Comparison of ENCODE assay signal across 1 cellular context in the genomic region with DNA sequence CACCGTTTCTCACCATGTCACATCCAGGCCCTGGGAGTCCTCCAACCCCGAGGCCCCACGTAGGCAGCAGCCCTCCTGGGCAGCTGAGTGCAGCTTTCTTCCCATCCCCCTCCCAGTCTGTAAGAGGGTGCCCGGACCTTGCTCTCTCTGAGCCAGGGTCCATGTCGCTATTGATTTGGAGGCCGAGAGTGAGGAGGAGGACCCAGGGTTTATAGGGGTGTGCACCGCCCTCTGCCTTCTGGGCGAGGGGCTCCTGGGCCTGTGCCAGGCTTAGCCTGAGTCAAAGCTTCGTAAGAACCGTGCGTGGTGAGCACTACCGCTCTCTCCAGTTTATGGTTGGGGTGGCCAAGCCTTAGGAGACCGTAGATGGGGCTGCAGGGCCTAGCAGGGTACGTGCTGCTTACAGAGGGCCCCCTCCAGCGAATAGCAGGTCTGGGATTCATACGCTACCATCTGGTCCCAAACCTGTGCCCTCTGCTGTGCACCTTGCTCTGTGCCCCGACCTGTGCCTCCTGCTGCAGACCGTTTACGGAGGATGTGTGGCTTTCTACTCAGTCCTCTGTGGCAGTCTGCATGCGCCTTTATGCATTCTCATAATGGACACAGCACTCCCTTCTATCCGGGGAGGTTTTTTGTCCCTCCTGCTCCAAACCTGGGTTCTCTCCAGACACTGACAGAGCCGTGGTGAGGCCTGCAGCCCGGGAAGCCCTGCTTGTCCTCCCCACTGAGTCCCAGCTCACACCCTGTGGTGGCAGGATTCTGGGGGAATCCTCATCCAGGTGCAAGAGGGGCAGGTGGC.
TF ChIP-seq lines count a peak whose summit lies in the region.

No MANE protein-coding gene starts in this region.

TF ChIP-seq in HepG2, 621 proteins besides CTCF, POLR2A, EP300 and RAD21 (continued from another document and continues in another):
- TF ChIP-seq, protein P1, sequence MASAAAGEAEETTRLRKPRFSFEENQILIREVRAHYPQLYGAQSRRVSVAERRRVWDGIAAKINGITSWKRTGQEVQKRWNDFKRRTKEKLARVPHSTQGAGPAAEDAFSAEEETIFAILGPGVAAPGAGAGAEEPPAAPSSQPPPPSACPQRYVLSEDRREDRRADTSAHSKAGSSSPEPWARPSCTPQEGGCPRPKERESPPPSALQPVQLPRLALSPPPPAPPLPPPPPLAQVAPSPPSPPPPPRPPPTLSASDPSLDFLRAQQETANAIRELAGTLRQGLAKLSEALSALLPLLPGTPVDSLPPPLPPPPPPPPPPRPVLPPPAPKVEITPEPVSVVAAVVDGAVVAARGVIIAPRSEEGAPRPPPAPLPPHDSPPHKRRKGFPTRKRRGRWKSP (CRISPR knock-in tag; IDR thresholded peaks at IDR 0.05) = no peak
- TF ChIP-seq, protein P2, sequence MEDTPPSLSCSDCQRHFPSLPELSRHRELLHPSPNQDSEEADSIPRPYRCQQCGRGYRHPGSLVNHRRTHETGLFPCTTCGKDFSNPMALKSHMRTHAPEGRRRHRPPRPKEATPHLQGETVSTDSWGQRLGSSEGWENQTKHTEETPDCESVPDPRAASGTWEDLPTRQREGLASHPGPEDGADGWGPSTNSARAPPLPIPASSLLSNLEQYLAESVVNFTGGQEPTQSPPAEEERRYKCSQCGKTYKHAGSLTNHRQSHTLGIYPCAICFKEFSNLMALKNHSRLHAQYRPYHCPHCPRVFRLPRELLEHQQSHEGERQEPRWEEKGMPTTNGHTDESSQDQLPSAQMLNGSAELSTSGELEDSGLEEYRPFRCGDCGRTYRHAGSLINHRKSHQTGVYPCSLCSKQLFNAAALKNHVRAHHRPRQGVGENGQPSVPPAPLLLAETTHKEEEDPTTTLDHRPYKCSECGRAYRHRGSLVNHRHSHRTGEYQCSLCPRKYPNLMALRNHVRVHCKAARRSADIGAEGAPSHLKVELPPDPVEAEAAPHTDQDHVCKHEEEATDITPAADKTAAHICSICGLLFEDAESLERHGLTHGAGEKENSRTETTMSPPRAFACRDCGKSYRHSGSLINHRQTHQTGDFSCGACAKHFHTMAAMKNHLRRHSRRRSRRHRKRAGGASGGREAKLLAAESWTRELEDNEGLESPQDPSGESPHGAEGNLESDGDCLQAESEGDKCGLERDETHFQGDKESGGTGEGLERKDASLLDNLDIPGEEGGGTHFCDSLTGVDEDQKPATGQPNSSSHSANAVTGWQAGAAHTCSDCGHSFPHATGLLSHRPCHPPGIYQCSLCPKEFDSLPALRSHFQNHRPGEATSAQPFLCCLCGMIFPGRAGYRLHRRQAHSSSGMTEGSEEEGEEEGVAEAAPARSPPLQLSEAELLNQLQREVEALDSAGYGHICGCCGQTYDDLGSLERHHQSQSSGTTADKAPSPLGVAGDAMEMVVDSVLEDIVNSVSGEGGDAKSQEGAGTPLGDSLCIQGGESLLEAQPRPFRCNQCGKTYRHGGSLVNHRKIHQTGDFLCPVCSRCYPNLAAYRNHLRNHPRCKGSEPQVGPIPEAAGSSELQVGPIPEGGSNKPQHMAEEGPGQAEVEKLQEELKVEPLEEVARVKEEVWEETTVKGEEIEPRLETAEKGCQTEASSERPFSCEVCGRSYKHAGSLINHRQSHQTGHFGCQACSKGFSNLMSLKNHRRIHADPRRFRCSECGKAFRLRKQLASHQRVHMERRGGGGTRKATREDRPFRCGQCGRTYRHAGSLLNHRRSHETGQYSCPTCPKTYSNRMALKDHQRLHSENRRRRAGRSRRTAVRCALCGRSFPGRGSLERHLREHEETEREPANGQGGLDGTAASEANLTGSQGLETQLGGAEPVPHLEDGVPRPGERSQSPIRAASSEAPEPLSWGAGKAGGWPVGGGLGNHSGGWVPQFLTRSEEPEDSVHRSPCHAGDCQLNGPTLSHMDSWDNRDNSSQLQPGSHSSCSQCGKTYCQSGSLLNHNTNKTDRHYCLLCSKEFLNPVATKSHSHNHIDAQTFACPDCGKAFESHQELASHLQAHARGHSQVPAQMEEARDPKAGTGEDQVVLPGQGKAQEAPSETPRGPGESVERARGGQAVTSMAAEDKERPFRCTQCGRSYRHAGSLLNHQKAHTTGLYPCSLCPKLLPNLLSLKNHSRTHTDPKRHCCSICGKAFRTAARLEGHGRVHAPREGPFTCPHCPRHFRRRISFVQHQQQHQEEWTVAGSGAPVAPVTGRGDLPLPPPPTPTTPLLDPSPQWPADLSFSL (CRISPR knock-in tag; IDR thresholded peaks at IDR 0.05) = no peak
- no peak for TF ChIP-seq HNRNPLL (IDR thresholded peaks at IDR 0.05; ENCODE audit: low read depth, low read length, poor library complexity, severe bottlenecking)
- TF ChIP-seq ZFP36L1 (CRISPR knock-in tag; IDR thresholded peaks at IDR 0.05) = no peak
- TF ChIP-seq, protein P3, sequence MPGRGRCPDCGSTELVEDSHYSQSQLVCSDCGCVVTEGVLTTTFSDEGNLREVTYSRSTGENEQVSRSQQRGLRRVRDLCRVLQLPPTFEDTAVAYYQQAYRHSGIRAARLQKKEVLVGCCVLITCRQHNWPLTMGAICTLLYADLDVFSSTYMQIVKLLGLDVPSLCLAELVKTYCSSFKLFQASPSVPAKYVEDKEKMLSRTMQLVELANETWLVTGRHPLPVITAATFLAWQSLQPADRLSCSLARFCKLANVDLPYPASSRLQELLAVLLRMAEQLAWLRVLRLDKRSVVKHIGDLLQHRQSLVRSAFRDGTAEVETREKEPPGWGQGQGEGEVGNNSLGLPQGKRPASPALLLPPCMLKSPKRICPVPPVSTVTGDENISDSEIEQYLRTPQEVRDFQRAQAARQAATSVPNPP (CRISPR knock-in tag; IDR thresholded peaks at IDR 0.05) = no peak
- TF ChIP-seq, protein P4, sequence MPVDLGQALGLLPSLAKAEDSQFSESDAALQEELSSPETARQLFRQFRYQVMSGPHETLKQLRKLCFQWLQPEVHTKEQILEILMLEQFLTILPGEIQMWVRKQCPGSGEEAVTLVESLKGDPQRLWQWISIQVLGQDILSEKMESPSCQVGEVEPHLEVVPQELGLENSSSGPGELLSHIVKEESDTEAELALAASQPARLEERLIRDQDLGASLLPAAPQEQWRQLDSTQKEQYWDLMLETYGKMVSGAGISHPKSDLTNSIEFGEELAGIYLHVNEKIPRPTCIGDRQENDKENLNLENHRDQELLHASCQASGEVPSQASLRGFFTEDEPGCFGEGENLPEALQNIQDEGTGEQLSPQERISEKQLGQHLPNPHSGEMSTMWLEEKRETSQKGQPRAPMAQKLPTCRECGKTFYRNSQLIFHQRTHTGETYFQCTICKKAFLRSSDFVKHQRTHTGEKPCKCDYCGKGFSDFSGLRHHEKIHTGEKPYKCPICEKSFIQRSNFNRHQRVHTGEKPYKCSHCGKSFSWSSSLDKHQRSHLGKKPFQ (CRISPR knock-in tag; IDR thresholded peaks at IDR 0.05; ENCODE audit: insufficient replicate concordance) = no peak
- TF ChIP-seq, protein P5, sequence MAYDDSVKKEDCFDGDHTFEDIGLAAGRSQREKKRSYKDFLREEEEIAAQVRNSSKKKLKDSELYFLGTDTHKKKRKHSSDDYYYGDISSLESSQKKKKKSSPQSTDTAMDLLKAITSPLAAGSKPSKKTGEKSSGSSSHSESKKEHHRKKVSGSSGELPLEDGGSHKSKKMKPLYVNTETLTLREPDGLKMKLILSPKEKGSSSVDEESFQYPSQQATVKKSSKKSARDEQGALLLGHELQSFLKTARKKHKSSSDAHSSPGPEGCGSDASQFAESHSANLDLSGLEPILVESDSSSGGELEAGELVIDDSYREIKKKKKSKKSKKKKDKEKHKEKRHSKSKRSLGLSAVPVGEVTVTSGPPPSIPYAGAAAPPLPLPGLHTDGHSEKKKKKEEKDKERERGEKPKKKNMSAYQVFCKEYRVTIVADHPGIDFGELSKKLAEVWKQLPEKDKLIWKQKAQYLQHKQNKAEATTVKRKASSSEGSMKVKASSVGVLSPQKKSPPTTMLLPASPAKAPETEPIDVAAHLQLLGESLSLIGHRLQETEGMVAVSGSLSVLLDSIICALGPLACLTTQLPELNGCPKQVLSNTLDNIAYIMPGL (CRISPR knock-in tag; IDR thresholded peaks at IDR 0.05; ENCODE audit: borderline replicate concordance in 1 of 2, low read depth in 1 of 2) = no peak
- no peak for TF ChIP-seq MBNL3 (CRISPR knock-in tag; conservative IDR thresholded peaks at IDR 0.05)
- TF ChIP-seq, protein P6, sequence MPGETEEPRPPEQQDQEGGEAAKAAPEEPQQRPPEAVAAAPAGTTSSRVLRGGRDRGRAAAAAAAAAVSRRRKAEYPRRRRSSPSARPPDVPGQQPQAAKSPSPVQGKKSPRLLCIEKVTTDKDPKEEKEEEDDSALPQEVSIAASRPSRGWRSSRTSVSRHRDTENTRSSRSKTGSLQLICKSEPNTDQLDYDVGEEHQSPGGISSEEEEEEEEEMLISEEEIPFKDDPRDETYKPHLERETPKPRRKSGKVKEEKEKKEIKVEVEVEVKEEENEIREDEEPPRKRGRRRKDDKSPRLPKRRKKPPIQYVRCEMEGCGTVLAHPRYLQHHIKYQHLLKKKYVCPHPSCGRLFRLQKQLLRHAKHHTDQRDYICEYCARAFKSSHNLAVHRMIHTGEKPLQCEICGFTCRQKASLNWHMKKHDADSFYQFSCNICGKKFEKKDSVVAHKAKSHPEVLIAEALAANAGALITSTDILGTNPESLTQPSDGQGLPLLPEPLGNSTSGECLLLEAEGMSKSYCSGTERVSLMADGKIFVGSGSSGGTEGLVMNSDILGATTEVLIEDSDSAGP (CRISPR knock-in tag; IDR thresholded peaks at IDR 0.05; ENCODE audit: borderline replicate concordance) = peak; percentile 87; the same call in 1 of the 2 replicates
- no peak for TF ChIP-seq SNRNP70 (IDR thresholded peaks at IDR 0.05; ENCODE audit: low read depth, low read length)
- no peak for TF ChIP-seq NFE2 (CRISPR knock-in tag; IDR thresholded peaks at IDR 0.05)
- TF ChIP-seq KDM6A (CRISPR knock-in tag; IDR thresholded peaks at IDR 0.05; ENCODE audit: low read depth) = peak; percentile 79
- no peak for TF ChIP-seq ZNF790 (CRISPR knock-in tag; IDR thresholded peaks at IDR 0.05; ENCODE audit: borderline replicate concordance)
- TF ChIP-seq ATRX (CRISPR knock-in tag; IDR thresholded peaks at IDR 0.05; ENCODE audit: borderline replicate concordance) = no peak; the same call in 1 of the 2 replicates
- TF ChIP-seq ZMYM2 (CRISPR knock-in tag; IDR thresholded peaks at IDR 0.05) = peak; percentile 48; the same call in 1 of the 2 replicates
- TF ChIP-seq ZNF180 (CRISPR knock-in tag; IDR thresholded peaks at IDR 0.05; ENCODE audit: borderline replicate concordance, low read depth) = no peak
- no peak for TF ChIP-seq ATM (IDR thresholded peaks at IDR 0.05; ENCODE audit: borderline replicate concordance)
- TF ChIP-seq ZFP62 (CRISPR knock-in tag; IDR thresholded peaks at IDR 0.05) = no peak
- TF ChIP-seq, protein P7, sequence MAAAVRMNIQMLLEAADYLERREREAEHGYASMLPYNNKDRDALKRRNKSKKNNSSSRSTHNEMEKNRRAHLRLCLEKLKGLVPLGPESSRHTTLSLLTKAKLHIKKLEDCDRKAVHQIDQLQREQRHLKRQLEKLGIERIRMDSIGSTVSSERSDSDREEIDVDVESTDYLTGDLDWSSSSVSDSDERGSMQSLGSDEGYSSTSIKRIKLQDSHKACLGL (CRISPR knock-in tag; IDR thresholded peaks at IDR 0.05) = no peak
- TF ChIP-seq ZNF607 (CRISPR knock-in tag; IDR thresholded peaks at IDR 0.05; ENCODE audit: borderline replicate concordance) = no peak
- TF ChIP-seq, protein P8, sequence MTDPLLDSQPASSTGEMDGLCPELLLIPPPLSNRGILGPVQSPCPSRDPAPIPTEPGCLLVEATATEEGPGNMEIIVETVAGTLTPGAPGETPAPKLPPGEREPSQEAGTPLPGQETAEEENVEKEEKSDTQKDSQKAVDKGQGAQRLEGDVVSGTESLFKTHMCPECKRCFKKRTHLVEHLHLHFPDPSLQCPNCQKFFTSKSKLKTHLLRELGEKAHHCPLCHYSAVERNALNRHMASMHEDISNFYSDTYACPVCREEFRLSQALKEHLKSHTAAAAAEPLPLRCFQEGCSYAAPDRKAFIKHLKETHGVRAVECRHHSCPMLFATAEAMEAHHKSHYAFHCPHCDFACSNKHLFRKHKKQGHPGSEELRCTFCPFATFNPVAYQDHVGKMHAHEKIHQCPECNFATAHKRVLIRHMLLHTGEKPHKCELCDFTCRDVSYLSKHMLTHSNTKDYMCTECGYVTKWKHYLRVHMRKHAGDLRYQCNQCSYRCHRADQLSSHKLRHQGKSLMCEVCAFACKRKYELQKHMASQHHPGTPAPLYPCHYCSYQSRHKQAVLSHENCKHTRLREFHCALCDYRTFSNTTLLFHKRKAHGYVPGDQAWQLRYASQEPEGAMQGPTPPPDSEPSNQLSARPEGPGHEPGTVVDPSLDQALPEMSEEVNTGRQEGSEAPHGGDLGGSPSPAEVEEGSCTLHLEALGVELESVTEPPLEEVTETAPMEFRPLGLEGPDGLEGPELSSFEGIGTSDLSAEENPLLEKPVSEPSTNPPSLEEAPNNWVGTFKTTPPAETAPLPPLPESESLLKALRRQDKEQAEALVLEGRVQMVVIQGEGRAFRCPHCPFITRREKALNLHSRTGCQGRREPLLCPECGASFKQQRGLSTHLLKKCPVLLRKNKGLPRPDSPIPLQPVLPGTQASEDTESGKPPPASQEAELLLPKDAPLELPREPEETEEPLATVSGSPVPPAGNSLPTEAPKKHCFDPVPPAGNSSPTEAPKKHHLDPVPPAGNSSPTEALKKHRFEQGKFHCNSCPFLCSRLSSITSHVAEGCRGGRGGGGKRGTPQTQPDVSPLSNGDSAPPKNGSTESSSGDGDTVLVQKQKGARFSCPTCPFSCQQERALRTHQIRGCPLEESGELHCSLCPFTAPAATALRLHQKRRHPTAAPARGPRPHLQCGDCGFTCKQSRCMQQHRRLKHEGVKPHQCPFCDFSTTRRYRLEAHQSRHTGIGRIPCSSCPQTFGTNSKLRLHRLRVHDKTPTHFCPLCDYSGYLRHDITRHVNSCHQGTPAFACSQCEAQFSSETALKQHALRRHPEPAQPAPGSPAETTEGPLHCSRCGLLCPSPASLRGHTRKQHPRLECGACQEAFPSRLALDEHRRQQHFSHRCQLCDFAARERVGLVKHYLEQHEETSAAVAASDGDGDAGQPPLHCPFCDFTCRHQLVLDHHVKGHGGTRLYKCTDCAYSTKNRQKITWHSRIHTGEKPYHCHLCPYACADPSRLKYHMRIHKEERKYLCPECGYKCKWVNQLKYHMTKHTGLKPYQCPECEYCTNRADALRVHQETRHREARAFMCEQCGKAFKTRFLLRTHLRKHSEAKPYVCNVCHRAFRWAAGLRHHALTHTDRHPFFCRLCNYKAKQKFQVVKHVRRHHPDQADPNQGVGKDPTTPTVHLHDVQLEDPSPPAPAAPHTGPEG (CRISPR knock-in tag; IDR thresholded peaks at IDR 0.05) = no peak
- TF ChIP-seq GABPB1 (CRISPR knock-in tag; IDR thresholded peaks at IDR 0.05) = peak; percentile 47; the same call in 1 of the 2 replicates
- peak; percentile 88 for TF ChIP-seq ONECUT2 (CRISPR knock-in tag; IDR thresholded peaks at IDR 0.05)
- TF ChIP-seq, protein P9, sequence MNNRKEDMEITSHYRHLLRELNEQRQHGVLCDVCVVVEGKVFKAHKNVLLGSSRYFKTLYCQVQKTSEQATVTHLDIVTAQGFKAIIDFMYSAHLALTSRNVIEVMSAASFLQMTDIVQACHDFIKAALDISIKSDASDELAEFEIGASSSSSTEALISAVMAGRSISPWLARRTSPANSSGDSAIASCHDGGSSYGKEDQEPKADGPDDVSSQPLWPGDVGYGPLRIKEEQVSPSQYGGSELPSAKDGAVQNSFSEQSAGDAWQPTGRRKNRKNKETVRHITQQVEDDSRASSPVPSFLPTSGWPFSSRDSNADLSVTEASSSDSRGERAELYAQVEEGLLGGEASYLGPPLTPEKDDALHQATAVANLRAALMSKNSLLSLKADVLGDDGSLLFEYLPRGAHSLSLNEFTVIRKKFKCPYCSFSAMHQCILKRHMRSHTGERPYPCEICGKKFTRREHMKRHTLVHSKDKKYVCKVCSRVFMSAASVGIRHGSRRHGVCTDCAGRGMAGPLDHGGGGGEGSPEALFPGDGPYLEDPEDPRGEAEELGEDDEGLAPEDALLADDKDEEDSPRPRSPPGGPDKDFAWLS (CRISPR knock-in tag; IDR thresholded peaks at IDR 0.05; ENCODE audit: borderline replicate concordance) = no peak
- TF ChIP-seq, protein P10, sequence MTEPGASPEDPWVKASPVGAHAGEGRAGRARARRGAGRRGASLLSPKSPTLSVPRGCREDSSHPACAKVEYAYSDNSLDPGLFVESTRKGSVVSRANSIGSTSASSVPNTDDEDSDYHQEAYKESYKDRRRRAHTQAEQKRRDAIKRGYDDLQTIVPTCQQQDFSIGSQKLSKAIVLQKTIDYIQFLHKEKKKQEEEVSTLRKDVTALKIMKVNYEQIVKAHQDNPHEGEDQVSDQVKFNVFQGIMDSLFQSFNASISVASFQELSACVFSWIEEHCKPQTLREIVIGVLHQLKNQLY (CRISPR knock-in tag; IDR thresholded peaks at IDR 0.05) = no peak
